In genomic region chr16:69888005-69888560, GRCh38 we compare ENCODE assay signal across 1 cellular context.
TF ChIP-seq lines count a peak whose summit lies in the region.

No MANE protein-coding gene starts in this region.

TF ChIP-seq in GM12878, 131 proteins besides CTCF, POLR2A, EP300 and RAD21 (continued from another document):
- TF ChIP-seq ZBTB4 (CRISPR knock-in tag; IDR thresholded peaks at IDR 0.05) (no peak), ATF2 (IDR thresholded peaks at IDR 0.05; ENCODE audit: low read length) (no peak), MLLT1 (IDR thresholded peaks at IDR 0.05) (peak; percentile 33; the same call in 1 of the 2 replicates), CHD2 (IDR thresholded peaks at IDR 0.05; ENCODE audit: borderline replicate concordance, low read depth, low read length) (no peak), BCL3 (IDR thresholded peaks at IDR 0.05; ENCODE audit: borderline replicate concordance, insufficient read depth, low read depth, low read length, poor library complexity, severe bottlenecking) (no peak), YY1 (IDR thresholded peaks at IDR 0.05; ENCODE audit: low read depth, low read length) (no peak), CREM (IDR thresholded peaks at IDR 0.05; ENCODE audit: low read depth) (no peak), ZNF207 (IDR thresholded peaks at IDR 0.05; ENCODE audit: borderline replicate concordance) (no peak), BCL11A (IDR thresholded peaks at IDR 0.05; ENCODE audit: low read depth, low read length) (no peak), MEF2B (IDR thresholded peaks at IDR 0.05; ENCODE audit: partially characterized antibody, poor library complexity, severe bottlenecking) (peak; percentile 70)
TF ChIP-seq in GM12878: peak in this region for 3.
